ENCODE assay signal across 8 cellular contexts in genomic region chr12:57693659-57694458, GRCh38.
DNase-seq lines count a peak whose midpoint lies in the region; ATAC-seq and TF ChIP-seq lines count a peak whose summit lies in the region.

Gene OS9 (plus strand): TSS chr12:57694132. CDS start chr12:57694162, 30 bp downstream.

- DNase-seq in C1 segment of cervical spinal cord (lab: John Stamatoyannopoulos, UW) (peak; percentile 72 to 100 (median 94)), GM19240 (ENCODE audit: insufficient read length, low spot score) (peak; percentile 78), NCI-H524 treated with DMSO at 0.1 percent for 48 hours (lab: John Stamatoyannopoulos, UW) (peak; percentile 99), coronary artery (ENCODE audit: low spot score) (peak; percentile 98), left kidney (ENCODE audit: low read depth, low spot score) (peak; percentile 100)
- DNase-seq in activated CD4-positive, alpha-beta T cell treated with anti-CD3 and anti-CD28 coated beads for 48 hours = peak; percentile 97
- DNase-seq in stimulated activated CD4-positive, alpha-beta T cell treated with anti-CD3 and anti-CD28 coated beads, Interleukin-2, amount 100 ng/mL, for 24 hours = peak; percentile 91 to 95

- H3K4me3 ChIP-seq in coronary artery = peak within 1 kb of the TSS; percentile 88

- TF ChIP-seq CTCF in coronary artery (IDR thresholded peaks at IDR 0.05) = peak; percentile 55

- H3K27ac ChIP-seq in coronary artery = peak within 1 kb of the TSS; percentile 40 to 79

- peak; percentile 97 for ATAC-seq in HG03460 (IDR thresholded peaks at IDR 0.05; ENCODE audit: unreplicated experiment)

Comparison
In these comparisons a context has a peak if more than half of its experiments do, and no peak if none do; other contexts are left out.
1. Peak in every context shown above with its lines: DNase-seq, ATAC-seq, H3K4me3 ChIP-seq and H3K27ac ChIP-seq.